Comparison of ENCODE assay signal across 8 cellular contexts in genomic region chr20:32155017-32155965, GRCh38.
DNase-seq lines count a peak whose midpoint lies in the region; ATAC-seq and TF ChIP-seq lines count a peak whose summit lies in the region.

No MANE protein-coding gene starts in this region.

- H3K4me1 Mint-ChIP-seq in central memory CD8-positive, alpha-beta T cell, result no peaks in the 10 kb centered on the region

- H3K27me3 Mint-ChIP-seq in central memory CD8-positive, alpha-beta T cell, result no peaks in the 10 kb centered on the region

- ATAC-seq in SK-N-SH treated with all-trans-retinoic acid at 6 μM for 48 hours, result peak; percentile 79
- no peak for ATAC-seq in central memory CD8-positive, alpha-beta T cell (replicated peaks; ENCODE audit: extremely low read depth, poor library complexity, severe bottlenecking)

- H3K9me3 Mint-ChIP-seq in central memory CD8-positive, alpha-beta T cell, result no peaks in the 10 kb centered on the region

- H3K36me3 Mint-ChIP-seq in central memory CD8-positive, alpha-beta T cell (ENCODE audit: insufficient read depth), result peaks cover 37% of the 10 kb centered on the region

- H3K4me3 Mint-ChIP-seq in central memory CD8-positive, alpha-beta T cell, result no peak overlapping the region

- H3K27ac Mint-ChIP-seq in central memory CD8-positive, alpha-beta T cell (ENCODE audit: low read depth), result peak overlapping the region; percentile 74

- DNase-seq in DMS 273 (lab: John Stamatoyannopoulos, UW; ENCODE audit: unreplicated experiment) (peak; percentile 80), DMS 273 treated with DMSO at 0.1 percent for 48 hours (lab: John Stamatoyannopoulos, UW) (no peak), KG1 (lab: John Stamatoyannopoulos, UW) (peak; percentile 21), kidney glomerular epithelial cell (lab: John Stamatoyannopoulos, UW) (peak; percentile 89)
- DNase-seq in central memory CD8-positive, alpha-beta T cell (ENCODE audit: low spot score in 2 of 2), result no peak
- DNase-seq in stimulated activated CD4-positive, alpha-beta T cell treated with anti-CD3 and anti-CD28 coated beads, Interleukin-2, amount 100 ng/mL, for 24 hours, result peak; percentile 35 to 43
- no peak for DNase-seq in NK-92 treated with Interleukin-12 subunit alpha and Interleukin-12 subunit beta, amount 100 ng/mL, for 24 hours (lab: John Stamatoyannopoulos, UW)

TF ChIP-seq in SK-N-SH treated with all-trans-retinoic acid at 6 μM for 48 hours, 23 proteins besides CTCF, POLR2A, EP300 and RAD21:
- TF ChIP-seq PATZ1 (CRISPR knock-in tag; IDR thresholded peaks at IDR 0.05; ENCODE audit: borderline replicate concordance) (no peak), RARB (CRISPR knock-in tag; IDR thresholded peaks at IDR 0.05) (no peak), GLIS3 (CRISPR knock-in tag; IDR thresholded peaks at IDR 0.05) (no peak), CREB5 (CRISPR knock-in tag; IDR thresholded peaks at IDR 0.05; ENCODE audit: low read depth) (no peak), BACH2 (CRISPR knock-in tag; IDR thresholded peaks at IDR 0.05; ENCODE audit: borderline replicate concordance) (no peak), TOX (CRISPR knock-in tag; IDR thresholded peaks at IDR 0.05; ENCODE audit: borderline replicate concordance) (no peak)

Comparison
In these comparisons a context has a peak if more than half of its experiments do, and no peak if none do; other contexts are left out.
1. DNase-seq: peak in DMS 273 (single experiment), KG1 (single experiment), kidney glomerular epithelial cell (single experiment) and stimulated activated CD4-positive, alpha-beta T cell treated with anti-CD3 and anti-CD28 coated beads, Interleukin-2, amount 100 ng/mL, for 24 hours (2 of 2); none in DMS 273 treated with DMSO at 0.1 percent for 48 hours (single experiment), central memory CD8-positive, alpha-beta T cell (0 of 2) and NK-92 treated with Interleukin-12 subunit alpha and Interleukin-12 subunit beta, amount 100 ng/mL, for 24 hours (single experiment).